In genomic region chr9:126379661-126380365, GRCh38 we compare ENCODE assay signal across 17 cellular contexts. TPM values are rescaled to one million over a fixed set of nuclear protein-coding genes. Genes with fewer than 3 reads are reported as not detected.
DNase-seq lines count a peak whose midpoint lies in the region; ATAC-seq, FAIRE-seq and TF ChIP-seq lines count a peak whose summit lies in the region.
"Had no signal": no experiment of that assay in that cellular context is flagged by ENCODE, and none has a peak within 500 bp of the region (broad histone marks: within the 10 kb centered on the region; RNA-seq: fewer than 3 reads in every experiment).

No MANE protein-coding gene starts in this region.

- WGBS in endodermal cell (ENCODE audit: insufficient coverage in 1 of 2, insufficient read length in 1 of 2), 2 experiments = 75 to 80% methylated on average over 6 to 9 of the region's 9 CpGs

- H3K4me1 Mint-ChIP-seq in endodermal cell (peaks cover 44% of the 10 kb centered on the region), neural crest cell (peaks cover 62% of the 10 kb centered on the region)

- H3K27me3 ChIP-seq in endodermal cell (ENCODE audit: control insufficient read depth, insufficient read depth, low read length, poor library complexity, severe bottlenecking) = no peaks in the 10 kb centered on the region
- H3K27me3 ChIP-seq: heart left ventricle, testis had no signal

- H3K36me3 ChIP-seq in endodermal cell (ENCODE audit: control insufficient read depth, insufficient read depth, low read length) = no peaks in the 10 kb centered on the region

- peaks cover 13% of the 10 kb centered on the region for H3K4me1 ChIP-seq in endodermal cell (ENCODE audit: control insufficient read depth, insufficient read depth, low read length)

- ATAC-seq in HG02840 (IDR thresholded peaks at IDR 0.05; ENCODE audit: low FRiP score, unreplicated experiment) (no peak), GM19035 (IDR thresholded peaks at IDR 0.05; ENCODE audit: unreplicated experiment) (no peak)
- ATAC-seq: CD8-positive, alpha-beta T cell; heart left ventricle; left cardiac atrium had no signal

- TF ChIP-seq CTCF in endodermal cell (conservative IDR thresholded peaks at IDR 0.05) = no peak
- TF ChIP-seq CTCF in neural crest cell (conservative IDR thresholded peaks at IDR 0.05) = no peak

- H3K27me3 Mint-ChIP-seq in endodermal cell (ENCODE audit: insufficient read depth) (no peaks in the 10 kb centered on the region), neural crest cell (ENCODE audit: low read depth) (no peaks in the 10 kb centered on the region)
- H3K27me3 Mint-ChIP-seq: activated naive CD8-positive, alpha-beta T cell treated with anti-CD3 and anti-CD28 coated beads, Interleukin-2, amount 10 ng/mL, durations not matched to agents 7 days and 5 days had no signal

- DNase-seq in Daoy (ENCODE audit: low read depth) (peak; percentile 69), RCC 7860 (ENCODE audit: low spot score) (peak; percentile 25), endodermal cell (no peak), neural crest cell (ENCODE audit: low read depth, low spot score) (no peak), NOMO-1 treated with dmso at 0.1 percent for 144 hours (lab: John Stamatoyannopoulos, UW; ENCODE audit: unreplicated experiment) (no peak), NCI-H1417 (lab: John Stamatoyannopoulos, UW) (no peak)
- DNase-seq: ACHN; activated B cell treated with CpG ODN at 0.5 μM for 24 hours; activated naive CD8-positive, alpha-beta T cell treated with anti-CD3 and anti-CD28 coated beads, Interleukin-2, amount 10 ng/mL, durations not matched to agents 7 days and 5 days; CD8-positive, alpha-beta T cell; heart left ventricle; left cardiac atrium; NCI-H187; NCI-H510A; testis had no signal

- H3K9ac ChIP-seq in endodermal cell (ENCODE audit: extremely low read depth, low read length, poor library complexity, severe bottlenecking) = no peak overlapping the region

- no peaks in the 10 kb centered on the region for H3K9me3 ChIP-seq in endodermal cell (ENCODE audit: control insufficient read depth, low read length)
- H3K9me3 ChIP-seq: heart left ventricle, testis had no signal

- H3K9me3 Mint-ChIP-seq in endodermal cell (no peaks in the 10 kb centered on the region), neural crest cell (no peaks in the 10 kb centered on the region)
- H3K9me3 Mint-ChIP-seq: activated B cell treated with CpG ODN at 0.5 μM for 24 hours; activated naive CD8-positive, alpha-beta T cell treated with anti-CD3 and anti-CD28 coated beads, Interleukin-2, amount 10 ng/mL, durations not matched to agents 7 days and 5 days; CD8-positive, alpha-beta T cell had no signal

- peak overlapping the region; percentile 12 for H3K27ac ChIP-seq in endodermal cell (ENCODE audit: low read depth, low read length)
- H3K27ac ChIP-seq: heart left ventricle, testis had no signal

- H3K4me3 ChIP-seq in endodermal cell (ENCODE audit: low read length) = no peak overlapping the region
- H3K4me3 ChIP-seq: heart left ventricle, testis had no signal

- H3K4me3 Mint-ChIP-seq in endodermal cell (no peak overlapping the region), neural crest cell (peak overlapping the region; percentile 71)
- H3K4me3 Mint-ChIP-seq: activated B cell treated with CpG ODN at 0.5 μM for 24 hours; activated naive CD8-positive, alpha-beta T cell treated with anti-CD3 and anti-CD28 coated beads, Interleukin-2, amount 10 ng/mL, durations not matched to agents 7 days and 5 days; CD8-positive, alpha-beta T cell had no signal

- FAIRE-seq in RCC 7860 (lab: Jason Lieb, UNC) = no peak

- H3K27ac Mint-ChIP-seq in endodermal cell (peak overlapping the region; percentile 62), neural crest cell (ENCODE audit: unreplicated experiment) (peak overlapping the region; percentile 83)
- H3K27ac Mint-ChIP-seq: activated B cell treated with CpG ODN at 0.5 μM for 24 hours; activated naive CD8-positive, alpha-beta T cell treated with anti-CD3 and anti-CD28 coated beads, Interleukin-2, amount 10 ng/mL, durations not matched to agents 7 days and 5 days; CD8-positive, alpha-beta T cell had no signal

- H3K36me3 Mint-ChIP-seq in endodermal cell (ENCODE audit: low read depth) = no peaks in the 10 kb centered on the region
- H3K36me3 Mint-ChIP-seq in neural crest cell (ENCODE audit: low read depth) = peaks cover 4% of the 10 kb centered on the region

RNA-seq across cellular contexts. Expression of gene MVB12B, which starts 53.2 kb away (rescaled TPM):
- total RNA-seq in Daoy (2014; rRNA removed; shearing (Covaris generic)) = 4.1 and 6.1 TPM in 2 replicates
- total RNA-seq in endodermal cell (10 to 100 TPM; 18.6 to 19.7 TPM), neural crest cell (65.5 and 68.1 TPM in 2 replicates)
- polyA plus RNA-seq in endodermal cell (2013, experiment 1 of 2) = 27.4 TPM
- 24.8 TPM for polyA plus RNA-seq in endodermal cell (2013, experiment 2 of 2)

Comparison
In these comparisons a context has a peak if more than half of its experiments do, and no peak if none do; other contexts are left out.
1. DNase-seq: peak in Daoy (single experiment) and RCC 7860 (single experiment); none in endodermal cell (single experiment), neural crest cell (single experiment), NOMO-1 treated with dmso at 0.1 percent for 144 hours (single experiment) and NCI-H1417 (0 of 3).